Comparison of ENCODE assay signal across 28 cellular contexts in the genomic region with DNA sequence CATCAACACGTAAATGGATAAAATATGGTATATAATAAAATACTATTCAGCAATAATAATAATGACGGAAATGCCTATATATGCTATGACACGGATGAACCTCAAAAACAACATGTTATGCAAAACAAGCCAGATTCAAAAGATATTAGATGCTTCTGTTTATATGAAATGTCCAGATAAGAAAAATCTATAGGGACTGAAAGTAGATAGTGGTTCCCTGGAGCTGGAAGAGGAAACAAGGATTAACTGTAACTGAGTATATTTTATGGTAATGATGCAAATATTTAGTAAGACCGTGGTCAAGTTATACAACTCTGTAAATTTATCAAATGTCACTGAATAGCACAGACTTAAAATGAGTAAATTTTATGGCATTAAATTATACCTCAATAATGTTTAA. TPM values are rescaled to one million over a fixed set of nuclear protein-coding genes. Genes with fewer than 3 reads are reported as not detected.
"Had no signal": no experiment of that assay in that cellular context is flagged by ENCODE, and none has a peak within 500 bp of the region (broad histone marks: within the 10 kb centered on the region; RNA-seq: fewer than 3 reads in every experiment).

No MANE protein-coding gene starts in this region.

- H3K27ac Mint-ChIP-seq: dendritic cell treated with granulocyte-macrophage colony-stimulating factor and Interleukin-4, amounts not matched to agents 40 ng/mL and 50 ng/mL, for 4 days; effector memory CD8-positive, alpha-beta T cell; endodermal cell; mesothelial cell of epicardium had no signal

- FAIRE-seq: endometrium, frontal cortex, kidney had no signal

- H3K27me3 Mint-ChIP-seq: dendritic cell treated with granulocyte-macrophage colony-stimulating factor and Interleukin-4, amounts not matched to agents 40 ng/mL and 50 ng/mL, for 4 days; effector memory CD8-positive, alpha-beta T cell; naive B cell had no signal

- ATAC-seq: effector memory CD8-positive, alpha-beta T cell; esophagus mucosa; foreskin keratinocyte; gastroesophageal sphincter; heart left ventricle; left colon; left lobe of liver; lower lobe of right lung; mucosa of descending colon had no signal

- H3K4me3 Mint-ChIP-seq: dendritic cell treated with granulocyte-macrophage colony-stimulating factor and Interleukin-4, amounts not matched to agents 40 ng/mL and 50 ng/mL, for 4 days; effector memory CD8-positive, alpha-beta T cell; endodermal cell; mesothelial cell of epicardium; naive B cell had no signal

- DNase-seq: colonic mucosa; cortex of kidney; effector CD8-positive, alpha-beta T cell; effector memory CD8-positive, alpha-beta T cell; endodermal cell; erythroblast; esophagus squamous epithelium; foreskin keratinocyte; heart left ventricle; islet precursor cell; kidney; kidney glomerular epithelial cell; left colon; left ventricle myocardium inferior; lower lobe of right lung; mesenchymal stem cell; mucosa of descending colon; naive B cell had no signal

- H3K4me1 Mint-ChIP-seq: endodermal cell, mesothelial cell of epicardium had no signal

- H3K4me3 ChIP-seq: colonic mucosa, esophagus squamous epithelium, gastroesophageal sphincter, heart left ventricle, hepatocyte, left ventricle myocardium inferior, lower lobe of right lung, mucosa of descending colon had no signal

RNA-seq across cellular contexts. Expression of gene WDR49, which starts 25.8 kb away (rescaled TPM):
- total RNA-seq: chondrocyte, foreskin keratinocyte, hepatocyte, left lobe of liver, myocyte had no signal
